21 cellular contexts compared by ENCODE assay signal in the genomic region with DNA sequence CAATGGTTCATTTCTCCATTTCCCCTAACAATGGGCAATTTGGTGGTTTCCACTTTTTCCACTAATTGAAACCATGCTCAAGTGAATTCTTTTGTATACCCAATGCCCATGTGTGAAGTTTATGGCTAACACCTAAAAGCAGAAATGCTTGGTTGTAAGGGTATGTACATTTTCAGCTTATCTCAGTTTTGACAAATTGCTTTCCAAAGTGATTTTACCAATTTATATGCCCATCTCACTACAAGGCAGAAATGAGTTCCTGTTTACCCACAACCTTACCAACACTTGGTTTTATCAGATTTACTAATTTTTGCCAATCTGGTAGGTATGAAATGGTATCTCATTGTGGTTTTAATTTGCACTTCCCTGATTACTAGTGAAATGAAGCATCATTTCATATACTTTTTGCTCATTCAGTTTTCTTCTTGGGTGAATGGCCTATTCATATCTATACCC. TPM values are rescaled to one million over a fixed set of nuclear protein-coding genes. Genes with fewer than 3 reads are reported as not detected.
"Had no signal": no experiment of that assay in that cellular context is flagged by ENCODE, and none has a peak within 500 bp of the region (broad histone marks: within the 10 kb centered on the region; RNA-seq: fewer than 3 reads in every experiment).

No MANE protein-coding gene starts in this region.

- H3K27ac ChIP-seq: adrenal gland, esophagus squamous epithelium, hepatocyte, tibial nerve, uterus had no signal

- H3K79me2 ChIP-seq: hepatocyte had no signal

- H3K27ac Mint-ChIP-seq: activated B cell treated with CpG ODN at 0.5 μM for 24 hours; nephron progenitor cell; T-helper 2 cell treated with Interferon-gamma antibody and Interleukin-4, amounts not matched to agents 5 μg/mL and 100 μg/mL, for 36 hours had no signal

- H3K9me2 ChIP-seq: SK-N-SH had no signal

- H3K4me1 Mint-ChIP-seq: nephron progenitor cell had no signal

- H3K36me3 ChIP-seq: adrenal gland, esophagus squamous epithelium, spleen, tibial nerve, uterus had no signal

- H3K27me3 Mint-ChIP-seq: activated B cell treated with CpG ODN at 0.5 μM for 24 hours; dendritic cell treated with granulocyte-macrophage colony-stimulating factor and Interleukin-4, amounts not matched to agents 40 ng/mL and 50 ng/mL, for 4 days had no signal

- H3K4me2 ChIP-seq: hepatocyte, SK-N-SH had no signal

- H3K27me3 ChIP-seq: esophagus squamous epithelium, hepatocyte, spleen, tibial nerve, uterus had no signal

- H2AFZ ChIP-seq: hepatocyte had no signal

- H3K4me3 ChIP-seq: adrenal gland, esophagus squamous epithelium, hepatocyte, lung, spleen, tibial nerve, uterus had no signal

- H3K4me3 Mint-ChIP-seq: activated B cell treated with CpG ODN at 0.5 μM for 24 hours; dendritic cell treated with granulocyte-macrophage colony-stimulating factor and Interleukin-4, amounts not matched to agents 40 ng/mL and 50 ng/mL, for 4 days; nephron progenitor cell; T-helper 2 cell treated with Interferon-gamma antibody and Interleukin-4, amounts not matched to agents 5 μg/mL and 100 μg/mL, for 36 hours had no signal

- H3K4me1 ChIP-seq: esophagus squamous epithelium, uterus had no signal

- H3K9me3 Mint-ChIP-seq: activated B cell treated with CpG ODN at 0.5 μM for 24 hours; dendritic cell treated with granulocyte-macrophage colony-stimulating factor and Interleukin-4, amounts not matched to agents 40 ng/mL and 50 ng/mL, for 4 days; T-helper 2 cell treated with Interferon-gamma antibody and Interleukin-4, amounts not matched to agents 5 μg/mL and 100 μg/mL, for 36 hours had no signal

- FAIRE-seq: islet of Langerhans had no signal

- DNase-seq: activated B cell treated with CpG ODN at 0.5 μM for 24 hours; activated CD4-positive, alpha-beta T cell treated with anti-CD3 and anti-CD28 coated beads, Interleukin-2, amount 50 U/mL, for 1 hour; activated naive CD4-positive, alpha-beta T cell treated with anti-CD3 and anti-CD28 coated beads, Interleukin-2, amount 50 U/mL, for 16 hours; adrenal gland; effector memory CD4-positive, alpha-beta T cell; esophagus squamous epithelium; nephron progenitor cell; nucleus accumbens; SK-N-SH; spleen; stimulated activated naive CD4-positive, alpha-beta T cell; substantia nigra; uterus had no signal

RNA-seq across cellular contexts. Expression of a gene that starts 14.8 kb away (rescaled TPM):
- total RNA-seq: chondrocyte had no signal
- polyA plus RNA-seq: SK-N-SH had no signal

RNA-seq across cellular contexts. Expression of a gene that starts 20.4 kb away (rescaled TPM):
- total RNA-seq: chondrocyte, fibroblast of villous mesenchyme had no signal
- polyA plus RNA-seq: SK-N-SH had no signal
